In the genomic region with DNA sequence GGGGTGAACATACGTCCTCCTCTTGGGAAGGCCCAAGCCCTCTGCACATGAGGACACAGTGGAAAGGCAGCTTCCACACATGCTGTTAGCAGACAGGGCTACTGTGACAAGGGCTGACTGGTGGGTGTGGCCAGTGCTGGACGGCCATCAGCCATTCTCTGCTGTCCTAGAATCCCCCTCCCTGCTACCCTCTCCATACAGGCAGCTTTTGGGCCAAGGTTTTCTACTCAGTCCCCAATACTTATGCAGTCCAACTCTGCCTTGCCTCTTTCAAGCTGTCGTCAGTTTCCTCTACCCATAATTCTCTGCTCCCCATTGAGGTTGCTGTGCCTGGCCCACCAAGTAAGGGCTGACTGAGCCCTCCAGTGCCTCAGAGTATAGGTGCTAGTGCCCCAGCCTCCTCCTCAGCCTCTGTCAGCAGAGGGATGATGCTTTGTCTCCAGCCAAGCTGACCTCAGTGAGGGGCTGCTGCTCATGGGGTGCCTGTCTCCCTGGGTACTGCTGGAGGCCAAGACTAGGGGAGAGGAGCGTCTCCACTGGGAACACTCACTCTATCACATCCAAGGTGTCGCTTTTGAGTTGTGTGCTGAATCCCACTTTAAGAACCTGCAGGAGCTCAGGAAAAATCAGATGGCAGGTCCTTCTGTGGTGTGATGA, we compare ENCODE assay signal across 13 cellular contexts. TPM values are rescaled to one million over a fixed set of nuclear protein-coding genes. Genes with fewer than 3 reads are reported as not detected.
A peak's percentile ranks its signal among the peaks of the same experiment; 100 is the strongest.
DNase-seq lines count a peak whose midpoint lies in the region; ATAC-seq and TF ChIP-seq lines count a peak whose summit lies in the region.
"Had no signal": no experiment of that assay in that cellular context is flagged by ENCODE, and none has a peak within 500 bp of the region (broad histone marks: within the 10 kb centered on the region; RNA-seq: fewer than 3 reads in every experiment).

No MANE protein-coding gene starts in this region.

- DNase-seq in activated CD8-positive, alpha-beta memory T cell treated with anti-CD3 and anti-CD28 coated beads, Interleukin-2, amount 10 ng/mL, durations not matched to agents 7 days and 5 days = peak; percentile 63
- DNase-seq in activated CD8-positive, alpha-beta memory T cell treated with anti-CD3 and anti-CD28 coated beads for 24 hours = no peak
- peak; percentile 69 for DNase-seq in WERI-Rb-1
- DNase-seq in foreskin fibroblast = peak in 1 of 2 donors; percentile 47
- DNase-seq in GM13976 (ENCODE audit: low spot score) = no peak
- DNase-seq in NCI-H187 (lab: John Stamatoyannopoulos, UW) = no peak
- DNase-seq in NCI-H2081 (lab: John Stamatoyannopoulos, UW) = no peak
- DNase-seq: activated naive CD4-positive, alpha-beta T cell; esophagus squamous epithelium; NCI-H1694 had no signal

- H3K27me3 ChIP-seq in WERI-Rb-1 (ENCODE audit: insufficient read depth, low read depth, severe bottlenecking) = no peaks in the 10 kb centered on the region

- peaks cover 44% of the 10 kb centered on the region for H3K36me3 ChIP-seq in WERI-Rb-1
- H3K36me3 ChIP-seq: esophagus squamous epithelium had no signal

- H3K9me3 ChIP-seq in WERI-Rb-1 (ENCODE audit: severe bottlenecking) = no peaks in the 10 kb centered on the region
- H3K9me3 ChIP-seq: esophagus squamous epithelium had no signal

- H3K27ac Mint-ChIP-seq in activated CD8-positive, alpha-beta memory T cell treated with anti-CD3 and anti-CD28 coated beads, Interleukin-2, amount 10 ng/mL, durations not matched to agents 7 days and 5 days = peak overlapping the region; percentile 84
- H3K27ac Mint-ChIP-seq in stimulated activated memory B cell treated with anti-CD40 and anti-IgM and Interleukin-4, amounts not matched to agents 10 μg/mL and 1 μg/mL and 100 μg/mL, for 72 hours = no peak overlapping the region

- CTCF ChIA-PET in activated CD8-positive, alpha-beta memory T cell treated with anti-CD3 and anti-CD28 coated beads, Interleukin-2, amount 10 ng/mL, durations not matched to agents 7 days and 5 days (lab: Charles Lee) = interaction anchor here (0.8 to 4.8 kb wide), 16 partner anchors 9 to 124 kb away, joined by 3 to 118 read pairs (median 6); a partner anchor contains a TSS

- H3K4me3 ChIP-seq in WERI-Rb-1 (ENCODE audit: low read depth, low read length) = peak overlapping the region; percentile 89
- H3K4me3 ChIP-seq in foreskin fibroblast (ENCODE audit: low read depth in 1 of 2, low read length in 2 of 2) = peak overlapping the region; percentile 82 to 89

- in situ Hi-C loops in GM13976 (cut with MboI; ENCODE audit: low sequenced_read_pairs, unreplicated experiment) = no loop called here

- no peaks in the 10 kb centered on the region for H3K9me3 Mint-ChIP-seq in activated CD8-positive, alpha-beta memory T cell treated with anti-CD3 and anti-CD28 coated beads, Interleukin-2, amount 10 ng/mL, durations not matched to agents 7 days and 5 days (ENCODE audit: low read depth)
- H3K9me3 Mint-ChIP-seq in stimulated activated memory B cell treated with anti-CD40 and anti-IgM and Interleukin-4, amounts not matched to agents 10 μg/mL and 1 μg/mL and 100 μg/mL, for 72 hours = no peaks in the 10 kb centered on the region

- TF ChIP-seq CTCF in WERI-Rb-1 (IDR thresholded peaks at IDR 0.05; ENCODE audit: low read depth, low read length) (no peak), foreskin fibroblast (IDR thresholded peaks at IDR 0.05; ENCODE audit: low read depth, low read length) (no peak), GM13976 (IDR thresholded peaks at IDR 0.05; ENCODE audit: borderline replicate concordance, control extremely low read depth, extremely low read depth, insufficient read depth, missing control alignments) (no peak)

- 0 out of 2 replicates have a peak overlapping the region, but pooled peaks have one; percentile 10 for H3K27ac ChIP-seq in WERI-Rb-1
- H3K27ac ChIP-seq: C4-2B had no signal

- peaks cover 57% of the 10 kb centered on the region for H3K4me1 Mint-ChIP-seq in activated CD8-positive, alpha-beta memory T cell treated with anti-CD3 and anti-CD28 coated beads, Interleukin-2, amount 10 ng/mL, durations not matched to agents 7 days and 5 days
- H3K4me1 Mint-ChIP-seq in stimulated activated memory B cell treated with anti-CD40 and anti-IgM and Interleukin-4, amounts not matched to agents 10 μg/mL and 1 μg/mL and 100 μg/mL, for 72 hours = peaks cover 22% of the 10 kb centered on the region

- peak overlapping the region; percentile 59 for H3K4me3 Mint-ChIP-seq in activated CD8-positive, alpha-beta memory T cell treated with anti-CD3 and anti-CD28 coated beads, Interleukin-2, amount 10 ng/mL, durations not matched to agents 7 days and 5 days
- H3K4me3 Mint-ChIP-seq in stimulated activated memory B cell treated with anti-CD40 and anti-IgM and Interleukin-4, amounts not matched to agents 10 μg/mL and 1 μg/mL and 100 μg/mL, for 72 hours = peak overlapping the region; percentile 20

- no peak for ATAC-seq in activated CD8-positive, alpha-beta memory T cell treated with anti-CD3 and anti-CD28 coated beads, Interleukin-2, amount 10 ng/mL, durations not matched to agents 7 days and 5 days
- ATAC-seq in stimulated activated memory B cell treated with anti-CD40 and anti-IgM and Interleukin-4, amounts not matched to agents 10 μg/mL and 1 μg/mL and 100 μg/mL, for 72 hours = no peak

- H3K27me3 Mint-ChIP-seq in activated CD8-positive, alpha-beta memory T cell treated with anti-CD3 and anti-CD28 coated beads, Interleukin-2, amount 10 ng/mL, durations not matched to agents 7 days and 5 days = no peaks in the 10 kb centered on the region
- peaks cover 39% of the 10 kb centered on the region for H3K27me3 Mint-ChIP-seq in stimulated activated memory B cell treated with anti-CD40 and anti-IgM and Interleukin-4, amounts not matched to agents 10 μg/mL and 1 μg/mL and 100 μg/mL, for 72 hours

- H3K36me3 Mint-ChIP-seq in activated CD8-positive, alpha-beta memory T cell treated with anti-CD3 and anti-CD28 coated beads, Interleukin-2, amount 10 ng/mL, durations not matched to agents 7 days and 5 days = no peaks in the 10 kb centered on the region
- H3K36me3 Mint-ChIP-seq in stimulated activated memory B cell treated with anti-CD40 and anti-IgM and Interleukin-4, amounts not matched to agents 10 μg/mL and 1 μg/mL and 100 μg/mL, for 72 hours = no peaks in the 10 kb centered on the region

RNA-seq across cellular contexts. Expression of a gene that starts 2.8 kb away (rescaled TPM):
- 1 to 10 TPM; 1.8 to 8.6 TPM for total RNA-seq in activated CD8-positive, alpha-beta memory T cell treated with anti-CD3 and anti-CD28 coated beads, Interleukin-2, amount 10 ng/mL, durations not matched to agents 7 days and 5 days

RNA-seq across cellular contexts. Expression of a gene that starts 55.7 kb away (rescaled TPM):
- not detected for total RNA-seq in activated CD8-positive, alpha-beta memory T cell treated with anti-CD3 and anti-CD28 coated beads, Interleukin-2, amount 10 ng/mL, durations not matched to agents 7 days and 5 days
- total RNA-seq: esophagus squamous epithelium, lung microvascular endothelial cell had no signal

Comparison
In these comparisons a context has a peak if more than half of its experiments do, and no peak if none do; other contexts are left out.
1. DNase-seq: peak in activated CD8-positive, alpha-beta memory T cell treated with anti-CD3 and anti-CD28 coated beads, Interleukin-2, amount 10 ng/mL, durations not matched to agents 7 days and 5 days (single experiment) and WERI-Rb-1 (single experiment); none in activated CD8-positive, alpha-beta memory T cell treated with anti-CD3 and anti-CD28 coated beads for 24 hours (single experiment), GM13976 (single experiment), NCI-H187 (0 of 2) and NCI-H2081 (0 of 2).